In the genomic region with DNA sequence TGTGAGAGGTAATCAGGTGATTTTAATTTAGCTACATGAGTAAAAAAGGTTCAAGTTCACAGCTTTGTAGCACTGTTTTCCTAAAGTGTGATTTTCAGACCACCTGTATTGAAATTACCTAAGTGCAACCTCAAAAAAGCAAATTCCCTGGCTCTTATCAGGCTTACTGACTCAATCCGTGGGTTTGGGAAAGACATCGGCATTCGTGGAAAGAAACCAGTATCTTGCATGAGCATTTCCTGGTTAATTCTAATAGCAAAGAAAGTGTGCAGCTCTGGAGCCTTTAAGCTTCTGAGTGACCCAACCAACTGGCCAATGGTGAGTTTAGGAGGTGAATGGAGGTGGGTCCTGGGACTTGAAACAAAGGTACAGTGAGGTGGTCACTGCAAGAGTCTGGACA, we compare ENCODE assay signal across 21 cellular contexts.
"Had no signal": no experiment of that assay in that cellular context is flagged by ENCODE, and none has a peak within 500 bp of the region (broad histone marks: within the 10 kb centered on the region; RNA-seq: fewer than 3 reads in every experiment).

No MANE protein-coding gene starts in this region.

- H2AFZ ChIP-seq: hepatocyte had no signal

- H3K9me3 ChIP-seq: psoas muscle, upper lobe of right lung, vagina had no signal

- H3K27me3 ChIP-seq: esophagus squamous epithelium, foreskin keratinocyte, hepatocyte, neutrophil, sigmoid colon, tibial artery, upper lobe of right lung, vagina had no signal

- H3K4me1 ChIP-seq: esophagus squamous epithelium, foreskin keratinocyte, psoas muscle, tibial artery, upper lobe of right lung, vagina had no signal

- H3K36me3 ChIP-seq: neutrophil, sigmoid colon, upper lobe of right lung, vagina had no signal

- H3K79me2 ChIP-seq: hepatocyte had no signal

- H3K27me3 Mint-ChIP-seq: dendritic cell treated with granulocyte-macrophage colony-stimulating factor and Interleukin-4, amounts not matched to agents 40 ng/mL and 50 ng/mL, for 4 days; effector memory CD8-positive, alpha-beta T cell; naive thymus-derived CD4-positive, alpha-beta T cell had no signal

- H3K27ac ChIP-seq: esophagus squamous epithelium, foreskin keratinocyte, hepatocyte, neutrophil, psoas muscle, sigmoid colon, skin epidermis, tibial artery, upper lobe of right lung, vagina had no signal

- H3K4me1 Mint-ChIP-seq: naive thymus-derived CD4-positive, alpha-beta T cell had no signal

- H3K4me3 Mint-ChIP-seq: dendritic cell treated with granulocyte-macrophage colony-stimulating factor and Interleukin-4, amounts not matched to agents 40 ng/mL and 50 ng/mL, for 4 days; effector memory CD8-positive, alpha-beta T cell; naive thymus-derived CD4-positive, alpha-beta T cell; nephron progenitor cell had no signal

- H3K27ac Mint-ChIP-seq: dendritic cell treated with granulocyte-macrophage colony-stimulating factor and Interleukin-4, amounts not matched to agents 40 ng/mL and 50 ng/mL, for 4 days; effector memory CD8-positive, alpha-beta T cell; naive thymus-derived CD4-positive, alpha-beta T cell; nephron progenitor cell had no signal

- H3K4me2 ChIP-seq: hepatocyte had no signal

- DNase-seq: effector memory CD8-positive, alpha-beta T cell; esophagus squamous epithelium; foreskin keratinocyte; left colon; left ventricle myocardium superior; mesenchymal stem cell; naive thymus-derived CD4-positive, alpha-beta T cell; nephron progenitor cell; psoas muscle; retina; sigmoid colon; stimulated activated CD4-positive, alpha-beta T cell treated with anti-CD3 and anti-CD28 coated beads, Interleukin-2, amount 100 ng/mL, for 48 hours; stimulated activated naive CD4-positive, alpha-beta T cell treated with Interleukin-2 at 50 U/mL for 16 hours; tibial artery; upper lobe of right lung had no signal

- H3K4me3 ChIP-seq: esophagus squamous epithelium, hepatocyte, lung, psoas muscle, sigmoid colon, skin epidermis, tibial artery, upper lobe of right lung, vagina had no signal
